ENCODE assay signal across 8 cellular contexts in the genomic region with DNA sequence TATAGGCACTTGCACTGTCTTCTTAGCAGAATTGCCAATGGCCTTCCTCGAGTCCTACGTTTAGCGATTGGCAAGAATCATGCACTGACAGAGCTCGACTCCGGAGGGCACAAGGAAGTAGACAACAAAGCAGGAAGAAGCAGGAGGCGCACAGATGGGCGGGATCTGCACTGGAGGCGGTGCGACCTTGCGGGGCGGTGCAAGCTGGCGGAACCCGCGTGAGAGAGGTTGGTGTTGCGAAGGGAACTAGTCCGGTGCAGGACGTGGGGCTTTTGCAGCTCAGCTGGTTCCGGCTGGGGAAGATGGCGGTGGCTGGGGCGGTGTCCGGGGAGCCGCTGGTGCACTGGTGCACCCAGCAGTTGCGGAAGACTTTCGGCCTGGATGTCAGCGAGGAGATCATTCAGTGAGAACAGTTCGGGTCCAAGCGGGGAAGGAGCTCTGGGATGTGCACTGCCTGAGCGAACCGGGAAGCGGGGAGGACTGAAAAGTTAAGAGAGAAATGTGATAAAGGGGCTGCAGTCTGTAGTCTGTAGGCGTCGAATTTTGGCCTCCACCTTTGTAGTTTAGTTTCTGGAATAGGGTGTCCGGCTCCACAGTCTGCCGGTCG. TPM values are rescaled to one million over a fixed set of nuclear protein-coding genes. Genes with fewer than 3 reads are reported as not detected.
A peak's percentile ranks its signal among the peaks of the same experiment; 100 is the strongest.
DNase-seq lines count a peak whose midpoint lies in the region; ATAC-seq and TF ChIP-seq lines count a peak whose summit lies in the region.

A gene (plus strand): TSS at position 275 of the 607 bp plus-strand sequence. CDS start 28 bp downstream, at position 303.

- peak; percentile 58; the same call in 1 of the 2 replicates for TF ChIP-seq EP300 in Ishikawa (IDR thresholded peaks at IDR 0.05; ENCODE audit: borderline replicate concordance)

- TF ChIP-seq CTCF in Peyer's patch (IDR thresholded peaks at IDR 0.05) (peak in 3 of 6 experiments; percentile 21 to 38 (median 34)), esophagus squamous epithelium (IDR thresholded peaks at IDR 0.05) (peak in 1 of 6 experiments; percentile 34)

- H3K27ac ChIP-seq in Peyer's patch (peak within 1 kb of the TSS; percentile 61 to 81 (median 76)), esophagus squamous epithelium (peak within 1 kb of the TSS; percentile 81 to 86 (median 84))

- intact Hi-C loops in esophagus squamous epithelium (cut with DNase I): loop anchor here (10.0 kb wide), 1 partner anchor 223 kb away; a partner anchor contains a TSS

- peak; percentile 95 for ATAC-seq in GM21576 (IDR thresholded peaks at IDR 0.05; ENCODE audit: unreplicated experiment)

- peaks cover 0 to 14% (median 4%) of the 10 kb centered on the region in 4 donors for H3K4me1 ChIP-seq in Peyer's patch
- H3K4me1 ChIP-seq in esophagus squamous epithelium: peaks cover 0 to 22% (median 11%) of the 10 kb centered on the region in 3 donors

- H3K27me3 ChIP-seq in Peyer's patch: no peaks in the 10 kb centered on the region
- no peaks in the 10 kb centered on the region for H3K27me3 ChIP-seq in esophagus squamous epithelium

- no peak for TF ChIP-seq RAD21 in Ishikawa (IDR thresholded peaks at IDR 0.05; ENCODE audit: low read depth)

- 0% methylated on average over 33 to 35 of the region's 35 CpGs for WGBS in esophagus squamous epithelium, 2 donors

- peak within 1 kb of the TSS; percentile 56 to 96 (median 67) for H3K4me3 ChIP-seq in Peyer's patch
- peak within 1 kb of the TSS; percentile 66 to 91 (median 88) for H3K4me3 ChIP-seq in esophagus squamous epithelium

- H3K36me3 ChIP-seq in Peyer's patch (no peaks in the 10 kb centered on the region), esophagus squamous epithelium (peaks cover 0 to 26% (median 0%) of the 10 kb centered on the region in 3 donors)

- no peaks in the 10 kb centered on the region for H3K9me3 ChIP-seq in Peyer's patch
- H3K9me3 ChIP-seq in esophagus squamous epithelium: no peaks in the 10 kb centered on the region

- DNase-seq in DMS153 (lab: John Stamatoyannopoulos, UW) (peak; percentile 56), Peyer's patch (peak; percentile 94 to 98 (median 97)), esophagus squamous epithelium (lab: John Stamatoyannopoulos, UW) (peak; percentile 86), myocyte (ENCODE audit: low read depth) (peak; percentile 96)
- peak; percentile 97 to 99 for DNase-seq in activated T-cell treated with anti-CD3 and anti-CD28 coated beads, Interleukin-2, amount 50 U/mL, for 48 hours
- DNase-seq in stimulated activated CD8-positive, alpha-beta memory T cell treated with anti-CD3 and anti-CD28 coated beads, Interleukin-7, amount 100 ng/mL, for 48 hours (ENCODE audit: extremely low read depth in 1 of 2, low read depth in 1 of 2): peak; percentile 93 to 96

- TF ChIP-seq POLR2A in Peyer's patch (IDR thresholded peaks at IDR 0.05) (peak; percentile 63 to 69), esophagus squamous epithelium (IDR thresholded peaks at IDR 0.05) (peak in 2 of 4 donors; percentile 46 to 47)

TF ChIP-seq in Ishikawa, 13 proteins besides CTCF, POLR2A, EP300 and RAD21:
- TF ChIP-seq TAF1 (IDR thresholded peaks at IDR 0.05; ENCODE audit: low read depth) (peak; percentile 98), TCF12 (IDR thresholded peaks at IDR 0.05; ENCODE audit: low read depth) (peak; percentile 85), YY1 (IDR thresholded peaks at IDR 0.05; ENCODE audit: low read depth) (peak; percentile 98), FOXM1 (IDR thresholded peaks at IDR 0.05; ENCODE audit: borderline replicate concordance, low read depth) (no peak), CEBPB (IDR thresholded peaks at IDR 0.05) (no peak; the same call in 1 of the 2 replicates), TEAD4 (IDR thresholded peaks at IDR 0.05) (peak; percentile 61)
- TF ChIP-seq, protein P1, sequence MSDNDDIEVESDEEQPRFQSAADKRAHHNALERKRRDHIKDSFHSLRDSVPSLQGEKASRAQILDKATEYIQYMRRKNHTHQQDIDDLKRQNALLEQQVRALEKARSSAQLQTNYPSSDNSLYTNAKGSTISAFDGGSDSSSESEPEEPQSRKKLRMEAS (IDR thresholded peaks at IDR 0.05): peak; percentile 92
- TF ChIP-seq, protein P2, sequence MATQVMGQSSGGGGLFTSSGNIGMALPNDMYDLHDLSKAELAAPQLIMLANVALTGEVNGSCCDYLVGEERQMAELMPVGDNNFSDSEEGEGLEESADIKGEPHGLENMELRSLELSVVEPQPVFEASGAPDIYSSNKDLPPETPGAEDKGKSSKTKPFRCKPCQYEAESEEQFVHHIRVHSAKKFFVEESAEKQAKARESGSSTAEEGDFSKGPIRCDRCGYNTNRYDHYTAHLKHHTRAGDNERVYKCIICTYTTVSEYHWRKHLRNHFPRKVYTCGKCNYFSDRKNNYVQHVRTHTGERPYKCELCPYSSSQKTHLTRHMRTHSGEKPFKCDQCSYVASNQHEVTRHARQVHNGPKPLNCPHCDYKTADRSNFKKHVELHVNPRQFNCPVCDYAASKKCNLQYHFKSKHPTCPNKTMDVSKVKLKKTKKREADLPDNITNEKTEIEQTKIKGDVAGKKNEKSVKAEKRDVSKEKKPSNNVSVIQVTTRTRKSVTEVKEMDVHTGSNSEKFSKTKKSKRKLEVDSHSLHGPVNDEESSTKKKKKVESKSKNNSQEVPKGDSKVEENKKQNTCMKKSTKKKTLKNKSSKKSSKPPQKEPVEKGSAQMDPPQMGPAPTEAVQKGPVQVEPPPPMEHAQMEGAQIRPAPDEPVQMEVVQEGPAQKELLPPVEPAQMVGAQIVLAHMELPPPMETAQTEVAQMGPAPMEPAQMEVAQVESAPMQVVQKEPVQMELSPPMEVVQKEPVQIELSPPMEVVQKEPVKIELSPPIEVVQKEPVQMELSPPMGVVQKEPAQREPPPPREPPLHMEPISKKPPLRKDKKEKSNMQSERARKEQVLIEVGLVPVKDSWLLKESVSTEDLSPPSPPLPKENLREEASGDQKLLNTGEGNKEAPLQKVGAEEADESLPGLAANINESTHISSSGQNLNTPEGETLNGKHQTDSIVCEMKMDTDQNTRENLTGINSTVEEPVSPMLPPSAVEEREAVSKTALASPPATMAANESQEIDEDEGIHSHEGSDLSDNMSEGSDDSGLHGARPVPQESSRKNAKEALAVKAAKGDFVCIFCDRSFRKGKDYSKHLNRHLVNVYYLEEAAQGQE (IDR thresholded peaks at IDR 0.05; ENCODE audit: low read depth): no peak
- TF ChIP-seq, protein P3, sequence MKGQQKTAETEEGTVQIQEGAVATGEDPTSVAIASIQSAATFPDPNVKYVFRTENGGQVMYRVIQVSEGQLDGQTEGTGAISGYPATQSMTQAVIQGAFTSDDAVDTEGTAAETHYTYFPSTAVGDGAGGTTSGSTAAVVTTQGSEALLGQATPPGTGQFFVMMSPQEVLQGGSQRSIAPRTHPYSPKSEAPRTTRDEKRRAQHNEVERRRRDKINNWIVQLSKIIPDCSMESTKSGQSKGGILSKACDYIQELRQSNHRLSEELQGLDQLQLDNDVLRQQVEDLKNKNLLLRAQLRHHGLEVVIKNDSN (IDR thresholded peaks at IDR 0.05): peak; percentile 88
TF ChIP-seq in Ishikawa: peak in this region for 6.

RNA-seq across cellular contexts. Expression of the gene that starts here (rescaled TPM):
- total RNA-seq in Peyer's patch: 10 to 100 TPM; 18.9 to 61.9 (median 19.9) TPM
- total RNA-seq in esophagus squamous epithelium: 10 to 100 TPM in 3 of 4 donors, 1 to 10 TPM in 1; 9.1 to 15.5 (median 12.8) TPM
- total RNA-seq in myocyte: 6.3 and 8.3 TPM in 2 replicates
- 14.7 TPM for polyA plus RNA-seq in myocyte (2012)

Comparison
In these comparisons a context has a peak if more than half of its experiments do, and no peak if none do; other contexts are left out.
1. Peak in every context shown above with its lines: DNase-seq, ATAC-seq, H3K4me3 ChIP-seq and H3K27ac ChIP-seq.